ENCODE assay signal across 8 cellular contexts in the genomic region with DNA sequence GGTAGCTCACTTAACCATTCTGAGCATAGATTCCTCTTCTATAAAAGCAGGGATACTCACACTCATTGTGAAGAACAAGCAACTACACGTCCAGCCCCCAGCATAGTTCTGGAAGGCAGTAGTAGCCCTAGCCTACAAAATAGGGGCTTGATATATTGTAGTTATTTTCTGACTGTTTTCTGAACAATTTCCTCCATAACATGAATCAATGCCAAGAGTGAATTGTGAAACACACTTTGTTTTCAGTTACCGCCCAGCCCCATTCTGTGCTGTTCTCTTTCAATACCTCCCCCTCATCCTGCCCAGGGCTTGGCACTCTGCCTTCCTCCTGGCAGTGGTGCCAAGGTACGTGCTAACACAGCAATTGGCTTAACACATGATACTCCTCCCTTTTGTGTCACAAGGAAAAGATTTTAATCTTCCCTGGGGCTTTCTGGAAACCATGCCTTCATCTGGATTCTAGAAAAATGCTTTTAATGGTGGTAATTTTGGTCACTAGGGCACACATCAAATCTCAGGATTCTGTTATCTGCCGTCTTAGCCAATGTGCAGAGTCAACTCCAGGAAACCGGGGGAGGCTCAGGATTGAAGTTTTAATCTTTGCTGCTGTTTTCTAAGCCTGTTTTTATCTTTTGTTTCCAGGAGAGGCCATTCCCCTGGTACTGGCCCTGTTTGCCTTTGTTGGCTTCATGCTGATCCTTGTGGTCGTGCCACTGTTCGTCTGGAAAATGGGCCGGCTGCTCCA. TPM values are rescaled to one million over a fixed set of nuclear protein-coding genes. Genes with fewer than 3 reads are reported as not detected.
A peak's percentile ranks its signal among the peaks of the same experiment; 100 is the strongest.
DNase-seq lines count a peak whose midpoint lies in the region; TF ChIP-seq lines count a peak whose summit lies in the region.

No MANE protein-coding gene starts in this region.

- no peak overlapping the region for H3K4me3 Mint-ChIP-seq in activated CD4-positive, alpha-beta memory T cell treated with anti-CD3 and anti-CD28 coated beads for 36 hours
- no peak overlapping the region for H3K4me3 Mint-ChIP-seq in activated CD4-positive, alpha-beta memory T cell treated with anti-CD3 and anti-CD28 coated beads, Interleukin-2, amount 10 ng/mL, durations not matched to agents 7 days and 5 days
- no peak overlapping the region for H3K4me3 Mint-ChIP-seq in immature natural killer cell

- H3K27ac Mint-ChIP-seq in activated CD4-positive, alpha-beta memory T cell treated with anti-CD3 and anti-CD28 coated beads for 36 hours: no peak overlapping the region
- H3K27ac Mint-ChIP-seq in activated CD4-positive, alpha-beta memory T cell treated with anti-CD3 and anti-CD28 coated beads, Interleukin-2, amount 10 ng/mL, durations not matched to agents 7 days and 5 days: no peak overlapping the region
- no peak overlapping the region for H3K27ac Mint-ChIP-seq in immature natural killer cell

- CTCF ChIA-PET in activated CD4-positive, alpha-beta memory T cell treated with anti-CD3 and anti-CD28 coated beads for 36 hours (lab: Charles Lee): no interaction called here
- CTCF ChIA-PET in activated CD4-positive, alpha-beta memory T cell treated with anti-CD3 and anti-CD28 coated beads, Interleukin-2, amount 10 ng/mL, durations not matched to agents 7 days and 5 days (lab: Charles Lee): no interaction called here

- H3K9me3 ChIP-seq in testis: no peaks in the 10 kb centered on the region

- H3K36me3 ChIP-seq in testis (ENCODE audit: low read depth, missing control alignments): no peaks in the 10 kb centered on the region

- H3K27me3 Mint-ChIP-seq in activated CD4-positive, alpha-beta memory T cell treated with anti-CD3 and anti-CD28 coated beads for 36 hours: no peaks in the 10 kb centered on the region
- no peaks in the 10 kb centered on the region for H3K27me3 Mint-ChIP-seq in activated CD4-positive, alpha-beta memory T cell treated with anti-CD3 and anti-CD28 coated beads, Interleukin-2, amount 10 ng/mL, durations not matched to agents 7 days and 5 days
- H3K27me3 Mint-ChIP-seq in immature natural killer cell (ENCODE audit: low read depth in 3 of 3): peaks cover 0 to 2% (median 2%) of the 10 kb centered on the region in 3 donors

- peaks cover 22% of the 10 kb centered on the region for H3K4me1 ChIP-seq in testis

- peaks cover 9% of the 10 kb centered on the region for H3K4me1 Mint-ChIP-seq in activated CD4-positive, alpha-beta memory T cell treated with anti-CD3 and anti-CD28 coated beads for 36 hours (ENCODE audit: low read depth)
- no peaks in the 10 kb centered on the region for H3K4me1 Mint-ChIP-seq in activated CD4-positive, alpha-beta memory T cell treated with anti-CD3 and anti-CD28 coated beads, Interleukin-2, amount 10 ng/mL, durations not matched to agents 7 days and 5 days
- H3K4me1 Mint-ChIP-seq in immature natural killer cell: no peaks in the 10 kb centered on the region

- H3K36me3 Mint-ChIP-seq in activated CD4-positive, alpha-beta memory T cell treated with anti-CD3 and anti-CD28 coated beads for 36 hours: no peaks in the 10 kb centered on the region
- H3K36me3 Mint-ChIP-seq in activated CD4-positive, alpha-beta memory T cell treated with anti-CD3 and anti-CD28 coated beads, Interleukin-2, amount 10 ng/mL, durations not matched to agents 7 days and 5 days (ENCODE audit: low read depth): no peaks in the 10 kb centered on the region
- H3K36me3 Mint-ChIP-seq in immature natural killer cell: peaks cover 3 to 9% (median 3%) of the 10 kb centered on the region in 3 donors

- no peak for TF ChIP-seq POLR2A in testis (IDR thresholded peaks at IDR 0.05)

- POLR2A ChIA-PET in activated CD4-positive, alpha-beta memory T cell treated with anti-CD3 and anti-CD28 coated beads for 36 hours (lab: Charles Lee): no interaction called here
- POLR2A ChIA-PET in activated CD4-positive, alpha-beta memory T cell treated with anti-CD3 and anti-CD28 coated beads, Interleukin-2, amount 10 ng/mL, durations not matched to agents 7 days and 5 days (lab: Charles Lee): no interaction called here

- intact Hi-C loops in activated CD4-positive, alpha-beta memory T cell treated with anti-CD3 and anti-CD28 coated beads for 36 hours (cut with micrococcal nuclease): no loop called here
- intact Hi-C loops in testis (cut with DNase I; ENCODE audit: low total_unique reads): no loop called here

- H3K4me3 ChIP-seq in testis: no peak overlapping the region

- peak overlapping the region; percentile 75 to 84 for H3K27ac ChIP-seq in testis

- WGBS in testis, 2 donors: 30 to 54% methylated on average over 8 of the region's 8 CpGs

- H3K27me3 ChIP-seq in testis: no peaks in the 10 kb centered on the region

- TF ChIP-seq CTCF in testis (IDR thresholded peaks at IDR 0.05): no peak

- no peaks in the 10 kb centered on the region for H3K9me3 Mint-ChIP-seq in activated CD4-positive, alpha-beta memory T cell treated with anti-CD3 and anti-CD28 coated beads for 36 hours
- H3K9me3 Mint-ChIP-seq in activated CD4-positive, alpha-beta memory T cell treated with anti-CD3 and anti-CD28 coated beads, Interleukin-2, amount 10 ng/mL, durations not matched to agents 7 days and 5 days: no peaks in the 10 kb centered on the region
- H3K9me3 Mint-ChIP-seq in immature natural killer cell: no peaks in the 10 kb centered on the region

- peak; percentile 45 for DNase-seq in activated CD4-positive, alpha-beta memory T cell treated with anti-CD3 and anti-CD28 coated beads for 36 hours
- DNase-seq in activated CD4-positive, alpha-beta memory T cell treated with anti-CD3 and anti-CD28 coated beads, Interleukin-2, amount 10 ng/mL, durations not matched to agents 7 days and 5 days: no peak
- DNase-seq in amniotic epithelial cell (ENCODE audit: low read depth) (peak; percentile 97), hippocampal formation (lab: John Stamatoyannopoulos, UW) (peak; percentile 26 to 34), testis (peak; percentile 92), immature natural killer cell (no peak), NCI-H526 treated with DMSO at 0.1 percent for 48 hours (lab: John Stamatoyannopoulos, UW) (no peak)
- DNase-seq in activated CD8-positive, alpha-beta memory T cell treated with anti-CD3 and anti-CD28 coated beads, Interleukin-2, amount 50 U/mL, for 48 hours: no peak

RNA-seq across cellular contexts. Expression of gene IL20RB, which starts 37.2 kb away (rescaled TPM):
- total RNA-seq in activated CD4-positive, alpha-beta memory T cell treated with anti-CD3 and anti-CD28 coated beads for 36 hours: under 1 TPM; 0.80 to 0.97 TPM
- 1 to 10 TPM; 1.4 to 1.6 TPM for total RNA-seq in activated CD4-positive, alpha-beta memory T cell treated with anti-CD3 and anti-CD28 coated beads, Interleukin-2, amount 10 ng/mL, durations not matched to agents 7 days and 5 days
- 1 to 10 TPM; 2.0 to 3.5 TPM for total RNA-seq in testis
- polyA plus RNA-seq in testis (ENCODE audit: insufficient read depth, low read depth, low replicate concordance) (12.5 TPM), immature natural killer cell (under 1 TPM in 2 of 3 donors, not detected in 1; 0.55 to 0.73 TPM)

Comparison
In these comparisons a context has a peak if more than half of its experiments do, and no peak if none do; other contexts are left out.
1. DNase-seq: peak in activated CD4-positive, alpha-beta memory T cell treated with anti-CD3 and anti-CD28 coated beads for 36 hours (single experiment), amniotic epithelial cell (single experiment), hippocampal formation (2 of 2) and testis (single experiment); none in activated CD4-positive, alpha-beta memory T cell treated with anti-CD3 and anti-CD28 coated beads, Interleukin-2, amount 10 ng/mL, durations not matched to agents 7 days and 5 days (single experiment), activated CD8-positive, alpha-beta memory T cell treated with anti-CD3 and anti-CD28 coated beads, Interleukin-2, amount 50 U/mL, for 48 hours (single experiment), immature natural killer cell (0 of 3) and NCI-H526 treated with DMSO at 0.1 percent for 48 hours (single experiment).